Comparison of ENCODE assay signal across 3 cellular contexts in the genomic region with DNA sequence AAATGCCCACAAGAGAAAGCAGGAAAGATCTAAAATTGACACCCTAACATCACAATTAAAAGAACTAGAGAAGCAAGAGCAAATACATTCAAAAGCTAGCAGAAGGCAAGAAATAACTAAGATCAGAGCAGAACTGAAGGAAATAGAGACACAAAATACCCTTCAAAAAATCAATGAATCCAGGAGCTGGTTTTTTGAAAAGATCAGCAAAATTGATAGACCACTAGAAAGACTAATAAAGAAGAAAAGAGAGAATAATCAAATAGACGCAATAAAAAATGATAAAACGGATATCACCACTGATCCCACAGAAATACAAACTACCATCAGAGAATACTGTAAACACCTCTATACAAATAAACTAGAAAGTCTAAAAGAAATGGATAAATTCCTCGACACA. TPM values are rescaled to one million over a fixed set of nuclear protein-coding genes. Genes with fewer than 3 reads are reported as not detected.
A peak's percentile ranks its signal among the peaks of the same experiment; 100 is the strongest.
DNase-seq lines count a peak whose midpoint lies in the region; ATAC-seq, FAIRE-seq and TF ChIP-seq lines count a peak whose summit lies in the region.
"Not testable (repeated sequence)": the region's sequence is repeated elsewhere in the genome, so short reads cannot be mapped to it uniquely, and the experiment has no call there.
"Had no signal": no experiment of that assay in that cellular context is flagged by ENCODE, and none has a peak within 500 bp of the region (broad histone marks: within the 10 kb centered on the region; RNA-seq: fewer than 3 reads in every experiment).

No MANE protein-coding gene starts in this region.

- not testable (repeated sequence) for TF ChIP-seq POLR2A in A549 (IDR thresholded peaks at IDR 0.05; ENCODE audit: low read length); K562 (conservative IDR thresholded peaks at IDR 0.05)

- not testable (repeated sequence) for DNase-seq in A549 (ENCODE audit: low read depth in 1 of 2, low spot score in 1 of 2); K562 (ENCODE audit: extremely low read depth in 1 of 4, low spot score in 3 of 4)

- CTCF ChIA-PET in A549 (lab: Yijun Ruan, JAX); K562 (lab: Yijun Ruan, JAX; ENCODE audit: low intra/inter-chr PET ratio): not testable (repeated sequence)

- POLR2A ChIA-PET in A549 (lab: Yijun Ruan, JAX); K562 (lab: Yijun Ruan, JAX): not testable (repeated sequence)

- ATAC-seq in A549, K562: not testable (repeated sequence)

- H4K20me1 ChIP-seq in K562 (replicated peaks; ENCODE audit: control insufficient read depth, insufficient read depth, low read length) = not testable (repeated sequence)

- not testable (repeated sequence) for H2AFZ ChIP-seq in K562 (ENCODE audit: low read depth, low read length)

- not testable (repeated sequence) for H3K9me1 ChIP-seq in K562 (ENCODE audit: control insufficient read depth, insufficient read depth, low read length)

- H3K4me3 ChIP-seq in A549, K562: not testable (repeated sequence)

- H3K27me3 ChIP-seq in K562 (ENCODE audit: control insufficient read depth in 2 of 2, insufficient read depth in 2 of 2, low read length in 2 of 2) = not testable (repeated sequence)

- BruUV-seq in K562 (replicated peaks; lab: Mats Ljungman, UMichigan) = not testable (repeated sequence)

- not testable (repeated sequence) for H3K36me3 ChIP-seq in K562 (ENCODE audit: control insufficient read depth, insufficient read depth, low read length)

- not testable (repeated sequence) for H3K4me1 ChIP-seq in A549; K562 (replicated peaks in 1 of 2; ENCODE audit: control insufficient read depth in 2 of 2, insufficient read depth in 2 of 2, low read length in 2 of 2)

- not testable (repeated sequence) for H3K27ac ChIP-seq in A549; K562 (ENCODE audit: extremely low read depth, low read depth, low read length)

- TF ChIP-seq EP300 in A549 (IDR thresholded peaks at IDR 0.05); K562 (IDR thresholded peaks at IDR 0.05; ENCODE audit: low read length): not testable (repeated sequence)

- in situ Hi-C loops in K562 (cut with MboI) = not testable (repeated sequence)

- FAIRE-seq in A549 (lab: Jason Lieb, UNC); K562 (lab: Jason Lieb, UNC): not testable (repeated sequence)

- not testable (repeated sequence) for TF ChIP-seq RAD21 in A549 (conservative IDR thresholded peaks at IDR 0.05 in 1 of 2, IDR thresholded peaks at IDR 0.05 in 1 of 2); K562 (CRISPR knock-in tag; conservative IDR thresholded peaks at IDR 0.05 in 1 of 2, IDR thresholded peaks at IDR 0.05 in 1 of 2)

- not testable (repeated sequence) for TF ChIP-seq CTCF in A549 (IDR thresholded peaks at IDR 0.05); K562 (IDR thresholded peaks at IDR 0.05 in 2 of 3, conservative IDR thresholded peaks at IDR 0.05 in 1 of 3; ENCODE audit: insufficient read depth in 2 of 3, low read depth in 1 of 3, low read length in 3 of 3)

- H3K79me2 ChIP-seq in K562 (ENCODE audit: control insufficient read depth, insufficient read depth, low read length) = not testable (repeated sequence)

- not testable (repeated sequence) for H3K9ac ChIP-seq in K562 (ENCODE audit: insufficient read depth in 1 of 2, low read depth in 2 of 2, low read length in 2 of 2)

- intact Hi-C loops in K562 (cut with micrococcal nuclease) = not testable (repeated sequence)

- H3K4me2 ChIP-seq in A549; K562 (ENCODE audit: insufficient read depth, low read length): not testable (repeated sequence)

- not testable (repeated sequence) for H3K9me3 ChIP-seq in A549; K562 (replicated peaks; ENCODE audit: control insufficient read depth, insufficient read depth, low read depth, low read length)

- WGBS in A549 (ENCODE audit: missing lambda C conversion rate) = 56% methylated on average over 3 of the region's 3 CpGs
- WGBS in K562 (ENCODE audit: insufficient coverage, low coverage, missing lambda C conversion rate) = 24% methylated on average over 3 of the region's 3 CpGs

TF ChIP-seq in A549, 52 proteins besides CTCF, POLR2A, EP300 and RAD21:
- peak; percentile 28 for TF ChIP-seq MAFK (IDR thresholded peaks at IDR 0.05; ENCODE audit: partially characterized antibody)
TF ChIP-seq in A549: peak in this region for 1; not testable (repeated sequence) for 51.

TF ChIP-seq in K562, 482 proteins besides CTCF, POLR2A, EP300 and RAD21:
- peak; percentile 78 for TF ChIP-seq C11orf30 (IDR thresholded peaks at IDR 0.05; ENCODE audit: low read depth)
- TF ChIP-seq ZNF316 (IDR thresholded peaks at IDR 0.05) = peak; percentile 93
- peak; percentile 56 for TF ChIP-seq MAFG (tag; conservative IDR thresholded peaks at IDR 0.05)
TF ChIP-seq in K562: peak in this region for 3; not testable (repeated sequence) for 479.

RNA-seq across cellular contexts. Expression of gene ASAH2, which starts 16.6 kb away (rescaled TPM):
- polyA plus RNA-seq in A549 (2011; rRNA removed) (4.8 and 5.9 TPM in 2 replicates), A549 (2017; fragmentation: RNase III; extraction: RNeasy Plus Mini Kit Qiagen cat#74134 plus additional on column Dnase treatment) (0.17 to 0.63 TPM (median 0.21 TPM) in 3 replicates), K562 (2011; rRNA removed) (8.6 and 8.7 TPM in 2 replicates), K562 (2014; fragmentation: Illumina TruSeq; extraction: Trizol) (7.7 and 8.3 TPM in 2 replicates), K562 (2014; fragmentation: Nextera tagmentation; extraction: Ambion mirVana) (10 to 100 TPM in 1 of 2 experiments, 1 to 10 TPM in 1; 8.5 to 12.0 TPM), K562 (2014; rRNA removed) (8.4 and 11.0 TPM in 2 replicates)
- 0.52 and 1.1 TPM in 2 replicates for polyA plus RNA-seq in A549 (2012; cell fraction: cytosol; rRNA removed)
- polyA plus RNA-seq in A549 (2012; cell fraction: nucleus; rRNA removed) = 0.01 and 0.61 TPM in 2 replicates
- polyA minus RNA-seq in A549 (2011; rRNA and poly(A)+ RNA removed) = 1.4 and 6.2 TPM in 2 replicates
- total RNA-seq in K562 (2011; cell fraction: chromatin; rRNA removed; ENCODE audit: low replicate concordance) = 1.2 and 1.3 TPM in 2 replicates
- 0.17 and 1.3 TPM in 2 replicates for total RNA-seq in K562 (2011; cell fraction: nucleolus; rRNA removed)
- total RNA-seq in K562 (2011; cell fraction: nucleoplasm; rRNA removed) = 0.66 and 1.8 TPM in 2 replicates
- total RNA-seq in K562 (2014; rRNA removed) (2.5 and 6.5 TPM in 2 replicates), K562 (2014; rRNA removed; fragmentation: Illumina TruSeq; extraction: Trizol) (5.5 and 6.5 TPM in 2 replicates), K562 (2015; rRNA removed; fragmentation: Illumina TruSeq; extraction: Trizol) (2.7 and 3.5 TPM in 2 replicates), K562 (2021) (7.6 and 11.8 TPM in 2 replicates)
- 0.54 and 4.2 TPM in 2 replicates for polyA plus RNA-seq in K562 (2011; cell fraction: cytosol; rRNA removed)
- polyA plus RNA-seq in K562 (2011; cell fraction: nucleus; rRNA removed) = 13.6 and 15.9 TPM in 2 replicates
- 4.9 and 5.0 TPM in 2 replicates for polyA plus RNA-seq in K562 (2012)
- polyA minus RNA-seq in K562 (2011; rRNA and poly(A)+ RNA removed) = 9.9 and 11.4 TPM in 2 replicates
- polyA minus RNA-seq in K562 (2011; cell fraction: cytosol; rRNA and poly(A)+ RNA removed) = 0.64 and 4.3 TPM in 2 replicates
- 1.2 and 1.8 TPM in 2 replicates for polyA minus RNA-seq in K562 (2011; cell fraction: nucleus; rRNA and poly(A)+ RNA removed)
- polyA plus RNA-seq: CD14-positive monocyte had no signal
